In the genomic region with DNA sequence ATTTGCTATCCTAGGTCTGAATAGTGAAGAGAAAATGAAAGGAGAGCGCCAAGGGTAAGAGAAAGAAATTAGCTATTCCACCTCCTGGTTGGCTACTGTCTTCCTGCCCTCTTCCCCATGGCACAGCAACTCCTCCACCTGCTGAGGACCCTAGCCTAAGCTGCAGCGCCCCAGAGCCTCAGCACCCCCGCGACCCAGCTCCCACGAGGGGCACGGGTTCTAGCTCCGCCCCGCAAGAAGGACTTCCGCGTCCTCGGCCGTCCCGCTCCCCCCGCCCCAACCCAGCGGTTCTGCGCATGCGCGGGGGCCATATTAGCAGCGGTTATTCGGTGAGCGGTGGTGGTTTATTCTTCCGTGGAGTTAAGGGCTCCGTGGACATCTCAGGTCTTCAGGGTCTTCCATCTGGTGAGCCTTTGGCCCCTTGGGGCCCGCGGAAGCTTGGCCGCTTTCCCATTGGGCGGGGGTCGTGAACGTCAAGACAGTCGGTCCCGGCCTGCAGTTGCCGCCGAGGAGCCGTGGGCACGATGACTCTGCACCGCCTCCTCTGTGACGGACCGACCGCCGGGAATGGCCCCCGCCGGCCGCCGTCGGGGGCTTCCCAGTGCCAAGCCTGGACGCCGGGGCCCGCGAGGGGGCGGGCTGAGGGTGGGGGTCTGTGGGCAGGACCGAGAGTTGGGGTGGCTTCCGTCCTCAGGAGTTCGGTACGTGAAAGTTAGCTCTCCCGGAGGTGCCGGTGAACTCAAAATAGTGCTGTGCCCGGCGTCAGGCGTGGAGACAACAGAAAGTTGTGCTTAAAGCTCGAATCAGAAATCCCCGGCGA, we compare ENCODE assay signal across 8 cellular contexts. TPM values are rescaled to one million over a fixed set of nuclear protein-coding genes. Genes with fewer than 3 reads are reported as not detected.
DNase-seq lines count a peak whose midpoint lies in the region; ATAC-seq and TF ChIP-seq lines count a peak whose summit lies in the region.

PSMA4 (plus strand) TSS at position 310 of the 820 bp plus-strand sequence. CDS start 1,484 bp downstream, outside the sequence.

- no peaks in the 10 kb centered on the region for H3K27me3 ChIP-seq in layer of hippocampus (ENCODE audit: control insufficient read depth, insufficient read depth, low read length)

- CTCF ChIA-PET in activated CD4-positive, alpha-beta T cell treated with anti-CD3 and anti-CD28 coated beads for 36 hours (lab: Charles Lee): interaction anchor here (0.8 to 1.5 kb wide), 4 partner anchors 9 to 241 kb away, joined by 3 to 8 read pairs (median 4); partner anchors contain the start of genes IREB2 and SKIC8

- intact Hi-C loops in activated CD4-positive, alpha-beta T cell treated with anti-CD3 and anti-CD28 coated beads for 36 hours (cut with DNase I, micrococcal nuclease): loop anchor here (1.0 to 2.0 kb wide), 8 partner anchors 33 to 1612 kb away; partner anchors contain the start of genes HYKK (in 2 of the 2), IREB2 (in 2 of the 2), FAH (in 1 of the 2) and IDH3A (in 1 of the 2)

- peaks cover 27% of the 10 kb centered on the region for H3K4me1 Mint-ChIP-seq in activated CD4-positive, alpha-beta T cell treated with anti-CD3 and anti-CD28 coated beads for 36 hours

- H3K27ac ChIP-seq in layer of hippocampus (ENCODE audit: low read depth, low read length): peak within 1 kb of the TSS; percentile 94

- H3K4me3 ChIP-seq in choroid plexus epithelial cell (ENCODE audit: low read depth, low read length): peak within 1 kb of the TSS; percentile 98

- no peaks in the 10 kb centered on the region for H3K27me3 Mint-ChIP-seq in activated CD4-positive, alpha-beta T cell treated with anti-CD3 and anti-CD28 coated beads for 36 hours

- peak; percentile 29 for TF ChIP-seq CTCF in choroid plexus epithelial cell (conservative IDR thresholded peaks at IDR 0.05; ENCODE audit: low read depth, low read length)

- no peaks in the 10 kb centered on the region for H3K9me3 Mint-ChIP-seq in activated CD4-positive, alpha-beta T cell treated with anti-CD3 and anti-CD28 coated beads for 36 hours (ENCODE audit: low read depth)

- peak; percentile 84 for ATAC-seq in GM19035 (IDR thresholded peaks at IDR 0.05; ENCODE audit: unreplicated experiment)
- peak; percentile 73 for ATAC-seq in HG03342 (IDR thresholded peaks at IDR 0.05; ENCODE audit: unreplicated experiment)
- peak; percentile 86 for ATAC-seq in activated CD4-positive, alpha-beta T cell treated with anti-CD3 and anti-CD28 coated beads for 36 hours

- H3K4me3 Mint-ChIP-seq in activated CD4-positive, alpha-beta T cell treated with anti-CD3 and anti-CD28 coated beads for 36 hours: peak within 1 kb of the TSS; percentile 91

- DNase-seq in AG20443 (ENCODE audit: low spot score) (peak; percentile 99), NCI-H510A (lab: John Stamatoyannopoulos, UW) (peak; percentile 60), choroid plexus epithelial cell (ENCODE audit: low read depth) (peak; percentile 86)
- peak; percentile 96 for DNase-seq in activated CD4-positive, alpha-beta T cell treated with anti-CD3 and anti-CD28 coated beads for 36 hours
- DNase-seq in stimulated activated CD4-positive, alpha-beta T cell treated with anti-CD3 and anti-CD28 coated beads, Interleukin-1b, Interleukin-23, amount 100 ng/mL, for 4 hours (ENCODE audit: low read depth in 2 of 2): peak; percentile 94 to 96

- H3K36me3 Mint-ChIP-seq in activated CD4-positive, alpha-beta T cell treated with anti-CD3 and anti-CD28 coated beads for 36 hours (ENCODE audit: low read depth): peaks cover 34% of the 10 kb centered on the region

- H3K27ac Mint-ChIP-seq in activated CD4-positive, alpha-beta T cell treated with anti-CD3 and anti-CD28 coated beads for 36 hours: peak within 1 kb of the TSS; percentile 98

- POLR2A ChIA-PET in activated CD4-positive, alpha-beta T cell treated with anti-CD3 and anti-CD28 coated beads for 36 hours (lab: Charles Lee): interaction anchor here (0.7 to 1.7 kb wide), 5 partner anchors 24 to 333 kb away, joined by 3 to 12 read pairs (median 5); partner anchors contain the start of genes CHRNA5 and IREB2

RNA-seq across cellular contexts. Expression of gene PSMA4, which starts in this region (rescaled TPM):
- 100 to 1,000 TPM; 273 to 312 TPM for total RNA-seq in activated CD4-positive, alpha-beta T cell treated with anti-CD3 and anti-CD28 coated beads for 36 hours

Comparison
In these comparisons a context has a peak if more than half of its experiments do, and no peak if none do; other contexts are left out.
1. Peak in every context shown above with its lines: DNase-seq, ATAC-seq, H3K4me3 ChIP-seq and H3K27ac ChIP-seq.